ENCODE assay signal across 1 cellular context in genomic region chr2:130252880-130253645, GRCh38.
TF ChIP-seq lines count a peak whose summit lies in the region.

No MANE protein-coding gene starts in this region.

TF ChIP-seq in SK-N-SH, 30 proteins besides CTCF, POLR2A, EP300 and RAD21 (continued from another document):
- no peak for TF ChIP-seq USF1 (IDR thresholded peaks at IDR 0.05; ENCODE audit: borderline replicate concordance, low read depth)
